ENCODE assay signal across 8 cellular contexts in genomic region chr3:126083913-126084514, GRCh38. TPM values are rescaled to one million over a fixed set of nuclear protein-coding genes. Genes with fewer than 3 reads are reported as not detected.
A peak's percentile ranks its signal among the peaks of the same experiment; 100 is the strongest.
DNase-seq lines count a peak whose midpoint lies in the region; ATAC-seq, FAIRE-seq and TF ChIP-seq lines count a peak whose summit lies in the region.

SLC41A3 (minus strand) TSS chr3:126084124; CDS start chr3:126068219, 15,905 bp downstream.

- intact Hi-C loops in naive thymus-derived CD4-positive, alpha-beta T cell (cut with micrococcal nuclease), result loop anchor here (1.0 to 10.0 kb wide), 15 partner anchors 94 to 1591 kb away; partner anchors contain the start of genes KLF15 (in 2 of the 2), UMPS (in 2 of the 2), ABTB1 (in 1 of the 2) and MCM2 (in 1 of the 2)

- H3K27me3 Mint-ChIP-seq in naive thymus-derived CD4-positive, alpha-beta T cell, result peaks cover 0 to 4% (median 0%) of the 10 kb centered on the region in 5 donors
- no peaks in the 10 kb centered on the region for H3K27me3 Mint-ChIP-seq in stimulated activated memory B cell treated with anti-CD40 and anti-IgM and Interleukin-4, amounts not matched to agents 10 μg/mL and 1 μg/mL and 100 μg/mL, for 72 hours

- H3K27me3 ChIP-seq in DND-41 (ENCODE audit: insufficient read depth, low read length, poor library complexity), result no peaks in the 10 kb centered on the region
- H3K27me3 ChIP-seq in KMS-11 (ENCODE audit: insufficient read depth, low read depth), result no peaks in the 10 kb centered on the region
- no peaks in the 10 kb centered on the region for H3K27me3 ChIP-seq in naive thymus-derived CD4-positive, alpha-beta T cell (ENCODE audit: control insufficient read depth in 2 of 2, insufficient read depth in 2 of 2, low read length in 2 of 2)

- peaks cover 22% of the 10 kb centered on the region for H3K4me1 ChIP-seq in DND-41 (ENCODE audit: insufficient read depth, low read length)
- peaks cover 7% of the 10 kb centered on the region for H3K4me1 ChIP-seq in KMS-11 (ENCODE audit: low read depth, poor library complexity, severe bottlenecking)
- H3K4me1 ChIP-seq in naive thymus-derived CD4-positive, alpha-beta T cell (ENCODE audit: control insufficient read depth in 2 of 2, insufficient read depth in 2 of 2, low read length in 2 of 2), result peaks cover 0 to 16% of the 10 kb centered on the region in 2 donors

- peak within 1 kb of the TSS; percentile 78 for H3K9ac ChIP-seq in DND-41 (ENCODE audit: low read depth, low read length)
- peak within 1 kb of the TSS; percentile 56 for H3K9ac ChIP-seq in KMS-11

- CTCF ChIA-PET in naive thymus-derived CD4-positive, alpha-beta T cell (lab: Charles Lee), result interaction anchor here (0.7 kb wide), 1 partner anchor 185 kb away, joined by 3 read pairs; no protein-coding TSS in a partner anchor

- peak; percentile 91 for DNase-seq in DND-41
- peak; percentile 63 for DNase-seq in RCC 7860 (ENCODE audit: low spot score)
- peak; percentile 79 for DNase-seq in activated T-helper 1 cell treated with Interleukin-2 at 50 U/mL for 16 hours (ENCODE audit: low read depth)
- DNase-seq in fibroblast of gingiva (ENCODE audit: low read depth), result peak; percentile 86
- peak; percentile 73 to 94 (median 84) for DNase-seq in naive thymus-derived CD4-positive, alpha-beta T cell

- peak within 1 kb of the TSS; percentile 82 to 94 (median 91) for H3K4me3 Mint-ChIP-seq in naive thymus-derived CD4-positive, alpha-beta T cell
- peak within 1 kb of the TSS; percentile 96 for H3K4me3 Mint-ChIP-seq in stimulated activated memory B cell treated with anti-CD40 and anti-IgM and Interleukin-4, amounts not matched to agents 10 μg/mL and 1 μg/mL and 100 μg/mL, for 72 hours

- peak; percentile 68 for TF ChIP-seq CTCF in DND-41 (IDR thresholded peaks at IDR 0.05; ENCODE audit: borderline replicate concordance, extremely low read depth, low read length, poor library complexity, severe bottlenecking)
- peak; percentile 56 for TF ChIP-seq CTCF in KMS-11 (conservative IDR thresholded peaks at IDR 0.05; ENCODE audit: low read depth, low read length)

- peaks cover 11 to 27% (median 20%) of the 10 kb centered on the region in 7 donors for H3K4me1 Mint-ChIP-seq in naive thymus-derived CD4-positive, alpha-beta T cell
- peaks cover 19% of the 10 kb centered on the region for H3K4me1 Mint-ChIP-seq in stimulated activated memory B cell treated with anti-CD40 and anti-IgM and Interleukin-4, amounts not matched to agents 10 μg/mL and 1 μg/mL and 100 μg/mL, for 72 hours

- peaks cover 15% of the 10 kb centered on the region for H3K9me3 ChIP-seq in DND-41 (ENCODE audit: insufficient read depth, low read length, severe bottlenecking)
- H3K9me3 ChIP-seq in naive thymus-derived CD4-positive, alpha-beta T cell (ENCODE audit: control insufficient read depth in 2 of 3, low read length in 3 of 3), result no peaks in the 10 kb centered on the region

- ATAC-seq in DND-41 (ENCODE audit: insufficient read depth, low read depth) (peak; percentile 88), GM21723 (IDR thresholded peaks at IDR 0.05; ENCODE audit: unreplicated experiment) (peak; percentile 93)
- peak; percentile 95 for ATAC-seq in naive thymus-derived CD4-positive, alpha-beta T cell
- ATAC-seq in stimulated activated memory B cell treated with anti-CD40 and anti-IgM and Interleukin-4, amounts not matched to agents 10 μg/mL and 1 μg/mL and 100 μg/mL, for 72 hours, result peak; percentile 97

- POLR2A ChIA-PET in naive thymus-derived CD4-positive, alpha-beta T cell (lab: Charles Lee), result interaction anchor here (0.6 to 1.2 kb wide), 3 partner anchors 93 to 167 kb away, joined by 3 to 7 read pairs (median 3); no protein-coding TSS in a partner anchor

- H3K4me2 ChIP-seq in DND-41 (ENCODE audit: insufficient read depth, low read length), result peak within 1 kb of the TSS; percentile 87
- peak within 1 kb of the TSS; percentile 61 for H3K4me2 ChIP-seq in KMS-11

- no peaks in the 10 kb centered on the region for H4K20me1 ChIP-seq in DND-41 (ENCODE audit: insufficient read depth, low read length)
- no peaks in the 10 kb centered on the region for H4K20me1 ChIP-seq in KMS-11 (ENCODE audit: insufficient read depth)

- H3K27ac Mint-ChIP-seq in naive thymus-derived CD4-positive, alpha-beta T cell, result peak within 1 kb of the TSS; percentile 87 to 96 (median 91)
- peak within 1 kb of the TSS; percentile 94 for H3K27ac Mint-ChIP-seq in stimulated activated memory B cell treated with anti-CD40 and anti-IgM and Interleukin-4, amounts not matched to agents 10 μg/mL and 1 μg/mL and 100 μg/mL, for 72 hours

- no peak for FAIRE-seq in RCC 7860 (lab: Jason Lieb, UNC)

- peaks cover 0 to 5% (median 0%) of the 10 kb centered on the region in 11 donors for H3K9me3 Mint-ChIP-seq in naive thymus-derived CD4-positive, alpha-beta T cell
- H3K9me3 Mint-ChIP-seq in stimulated activated memory B cell treated with anti-CD40 and anti-IgM and Interleukin-4, amounts not matched to agents 10 μg/mL and 1 μg/mL and 100 μg/mL, for 72 hours, result peaks cover 3% of the 10 kb centered on the region

- H3K36me3 Mint-ChIP-seq in naive thymus-derived CD4-positive, alpha-beta T cell, result peaks cover 0 to 11% (median 0%) of the 10 kb centered on the region in 5 donors
- H3K36me3 Mint-ChIP-seq in stimulated activated memory B cell treated with anti-CD40 and anti-IgM and Interleukin-4, amounts not matched to agents 10 μg/mL and 1 μg/mL and 100 μg/mL, for 72 hours, result peaks cover 4% of the 10 kb centered on the region

- peak within 1 kb of the TSS; percentile 71 for H3K27ac ChIP-seq in DND-41 (ENCODE audit: low read length)
- H3K27ac ChIP-seq in KMS-11, result peak within 1 kb of the TSS; percentile 41; the same call in 1 of the 2 replicates
- H3K27ac ChIP-seq in naive thymus-derived CD4-positive, alpha-beta T cell (ENCODE audit: low read depth, low read length), result peak within 1 kb of the TSS; percentile 91

- H3K79me2 ChIP-seq in DND-41 (ENCODE audit: insufficient read depth, low read length) (peaks cover 11% of the 10 kb centered on the region), KMS-11 (ENCODE audit: insufficient read depth, low read depth) (no peaks in the 10 kb centered on the region)

- H3K36me3 ChIP-seq in DND-41 (ENCODE audit: insufficient read depth, low read length) (no peaks in the 10 kb centered on the region), KMS-11 (ENCODE audit: insufficient read depth) (no peaks in the 10 kb centered on the region)
- no peaks in the 10 kb centered on the region for H3K36me3 ChIP-seq in naive thymus-derived CD4-positive, alpha-beta T cell (ENCODE audit: control insufficient read depth in 2 of 3, insufficient read depth in 3 of 3, low read length in 3 of 3)

- H3K4me3 ChIP-seq in DND-41 (ENCODE audit: low read depth in 1 of 2, low read length in 2 of 2) (peak within 1 kb of the TSS; percentile 65 to 92; a peak in 3 of 4 replicates), KMS-11 (IDR thresholded peaks at IDR 0.05; ENCODE audit: insufficient read depth, low read depth, low read length) (peak within 1 kb of the TSS; percentile 79)
- H3K4me3 ChIP-seq in naive thymus-derived CD4-positive, alpha-beta T cell (ENCODE audit: low read length), result peak within 1 kb of the TSS; percentile 73

- peak within 1 kb of the TSS; percentile 77 for H2AFZ ChIP-seq in DND-41 (ENCODE audit: low read depth, low read length)
- peak within 1 kb of the TSS; percentile 75 for H2AFZ ChIP-seq in KMS-11 (ENCODE audit: low read depth)

RNA-seq across cellular contexts. Expression of gene SLC41A3, which starts in this region (rescaled TPM):
- 10 to 100 TPM; 24.1 to 33.6 (median 29.6) TPM for total RNA-seq in naive thymus-derived CD4-positive, alpha-beta T cell
- polyA plus RNA-seq in naive thymus-derived CD4-positive, alpha-beta T cell, result 10 to 100 TPM; 26.5 to 31.2 TPM

Comparison
In these comparisons a context has a peak if more than half of its experiments do, and no peak if none do; other contexts are left out.
1. Peak in every context shown above with its lines: DNase-seq, ATAC-seq, H3K4me3 ChIP-seq and H3K27ac ChIP-seq.
2. H3K27ac ChIP-seq: peak in every context shown above with its lines; median percentile 91 in naive thymus-derived CD4-positive, alpha-beta T cell; 71 in DND-41; 41 in KMS-11.